ENCODE assay signal across 2 cellular contexts in genomic region chrX:150038356-150038755, GRCh38.
TF ChIP-seq lines count a peak whose summit lies in the region.

No MANE protein-coding gene starts in this region.

TF ChIP-seq in A549, 52 proteins besides CTCF, POLR2A, EP300 and RAD21 (continued from another document):
- no peak for TF ChIP-seq SMC3 (IDR thresholded peaks at IDR 0.05)
- no peak for TF ChIP-seq CBX8 (IDR thresholded peaks at IDR 0.05)
- TF ChIP-seq FOXS1 (CRISPR knock-in tag; IDR thresholded peaks at IDR 0.05): no peak
- TF ChIP-seq MAFK (IDR thresholded peaks at IDR 0.05; ENCODE audit: partially characterized antibody): no peak
- TF ChIP-seq ATOH8 (CRISPR knock-in tag; IDR thresholded peaks at IDR 0.05; ENCODE audit: low read depth): no peak
- no peak for TF ChIP-seq PBX3 (IDR thresholded peaks at IDR 0.05)
- TF ChIP-seq E2F6 (IDR thresholded peaks at IDR 0.05; ENCODE audit: borderline replicate concordance, low read depth): no peak
- no peak for TF ChIP-seq GATA3 (IDR thresholded peaks at IDR 0.05; ENCODE audit: borderline replicate concordance)

TF ChIP-seq in HCT116, 20 proteins besides CTCF, POLR2A, EP300 and RAD21 (continued from another document):
- TF ChIP-seq POLR2AphosphoS5 (IDR thresholded peaks at IDR 0.05; ENCODE audit: low read depth, low read length): no peak
- TF ChIP-seq SIN3A (IDR thresholded peaks at IDR 0.05; ENCODE audit: low read depth): no peak
- TF ChIP-seq FOSL1 (IDR thresholded peaks at IDR 0.05; ENCODE audit: low read depth): no peak
- TF ChIP-seq, protein P1, sequence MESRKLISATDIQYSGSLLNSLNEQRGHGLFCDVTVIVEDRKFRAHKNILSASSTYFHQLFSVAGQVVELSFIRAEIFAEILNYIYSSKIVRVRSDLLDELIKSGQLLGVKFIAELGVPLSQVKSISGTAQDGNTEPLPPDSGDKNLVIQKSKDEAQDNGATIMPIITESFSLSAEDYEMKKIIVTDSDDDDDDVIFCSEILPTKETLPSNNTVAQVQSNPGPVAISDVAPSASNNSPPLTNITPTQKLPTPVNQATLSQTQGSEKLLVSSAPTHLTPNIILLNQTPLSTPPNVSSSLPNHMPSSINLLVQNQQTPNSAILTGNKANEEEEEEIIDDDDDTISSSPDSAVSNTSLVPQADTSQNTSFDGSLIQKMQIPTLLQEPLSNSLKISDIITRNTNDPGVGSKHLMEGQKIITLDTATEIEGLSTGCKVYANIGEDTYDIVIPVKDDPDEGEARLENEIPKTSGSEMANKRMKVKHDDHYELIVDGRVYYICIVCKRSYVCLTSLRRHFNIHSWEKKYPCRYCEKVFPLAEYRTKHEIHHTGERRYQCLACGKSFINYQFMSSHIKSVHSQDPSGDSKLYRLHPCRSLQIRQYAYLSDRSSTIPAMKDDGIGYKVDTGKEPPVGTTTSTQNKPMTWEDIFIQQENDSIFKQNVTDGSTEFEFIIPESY (IDR thresholded peaks at IDR 0.05; ENCODE audit: extremely low read depth, insufficient replicate concordance, low read length): no peak
- no peak for TF ChIP-seq SP1 (IDR thresholded peaks at IDR 0.05; ENCODE audit: low read depth)
- no peak for TF ChIP-seq CBX3 (IDR thresholded peaks at IDR 0.05; ENCODE audit: low read depth)
- TF ChIP-seq ZNF274 (IDR thresholded peaks at IDR 0.05; ENCODE audit: low read depth, low read length): no peak
- TF ChIP-seq SRF (IDR thresholded peaks at IDR 0.05; ENCODE audit: low read depth): no peak
- TF ChIP-seq, protein P2, sequence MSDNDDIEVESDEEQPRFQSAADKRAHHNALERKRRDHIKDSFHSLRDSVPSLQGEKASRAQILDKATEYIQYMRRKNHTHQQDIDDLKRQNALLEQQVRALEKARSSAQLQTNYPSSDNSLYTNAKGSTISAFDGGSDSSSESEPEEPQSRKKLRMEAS (IDR thresholded peaks at IDR 0.05): no peak
